9 cellular contexts compared by ENCODE assay signal in genomic region chr5:62460578-62460983, GRCh38. TPM values are rescaled to one million over a fixed set of nuclear protein-coding genes. Genes with fewer than 3 reads are reported as not detected.
DNase-seq lines count a peak whose midpoint lies in the region; ATAC-seq and TF ChIP-seq lines count a peak whose summit lies in the region.
"Had no signal": no experiment of that assay in that cellular context is flagged by ENCODE, and none has a peak within 500 bp of the region (broad histone marks: within the 10 kb centered on the region; RNA-seq: fewer than 3 reads in every experiment).

No MANE protein-coding gene starts in this region.

- H3K27me3 ChIP-seq in BE2C: no peaks in the 10 kb centered on the region
- H3K27me3 ChIP-seq in ascending aorta: no peaks in the 10 kb centered on the region
- H3K27me3 ChIP-seq in thyroid gland: no peaks in the 10 kb centered on the region
- no peaks in the 10 kb centered on the region for H3K27me3 ChIP-seq in MG63

- intact Hi-C loops in ascending aorta (cut with DNase I) (no loop called here), thyroid gland (cut with DNase I) (loop anchor here (5.0 kb wide), 1 partner anchor 322 kb away; no protein-coding TSS in a partner anchor)

- H3K9me3 ChIP-seq in BE2C (no peaks in the 10 kb centered on the region), ascending aorta (no peaks in the 10 kb centered on the region), thyroid gland (no peaks in the 10 kb centered on the region), MG63 (no peaks in the 10 kb centered on the region)

- H3K4me1 ChIP-seq in BE2C (no peaks in the 10 kb centered on the region), ascending aorta (no peaks in the 10 kb centered on the region), thyroid gland (no peaks in the 10 kb centered on the region)

- H3K36me3 ChIP-seq in BE2C (peaks cover 11% of the 10 kb centered on the region), ascending aorta (no peaks in the 10 kb centered on the region), thyroid gland (no peaks in the 10 kb centered on the region), MG63 (peaks cover 3% of the 10 kb centered on the region; the same call in 1 of the 2 replicates)

- TF ChIP-seq CTCF in BE2C (IDR thresholded peaks at IDR 0.05; ENCODE audit: low read depth, low read length): peak; percentile 88
- TF ChIP-seq CTCF in NB4 (IDR thresholded peaks at IDR 0.05; ENCODE audit: low read depth, low read length): peak; percentile 57
- TF ChIP-seq CTCF in ascending aorta (IDR thresholded peaks at IDR 0.05): peak; percentile 13 to 81 (median 58)
- peak; percentile 44 to 81 (median 72) for TF ChIP-seq CTCF in thyroid gland (IDR thresholded peaks at IDR 0.05)

- no peak for TF ChIP-seq POLR2A in NB4 (IDR thresholded peaks at IDR 0.05; ENCODE audit: extremely low read depth, insufficient read length)
- TF ChIP-seq POLR2A in thyroid gland (IDR thresholded peaks at IDR 0.05): no peak

- no peak overlapping the region for H3K27ac ChIP-seq in ascending aorta
- H3K27ac ChIP-seq in thyroid gland: no peak overlapping the region

- DNase-seq in BE2C: no peak
- DNase-seq in NB4 (ENCODE audit: low read depth): peak; percentile 63
- no peak for DNase-seq in ascending aorta (ENCODE audit: low spot score in 2 of 2)
- peak; percentile 28 for DNase-seq in iPS-NIHi11 (ENCODE audit: low spot score)
- DNase-seq in thyroid gland: no peak
- no peak for DNase-seq in MG63
- DNase-seq: T-cell had no signal

- no peak overlapping the region for H3K4me3 ChIP-seq in BE2C (ENCODE audit: low read depth, low read length)
- no peak overlapping the region for H3K4me3 ChIP-seq in NB4 (ENCODE audit: low read depth, low read length)
- no peak overlapping the region for H3K4me3 ChIP-seq in ascending aorta
- no peak overlapping the region for H3K4me3 ChIP-seq in thyroid gland (replicated peaks in 1 of 3)
- H3K4me3 ChIP-seq in MG63: no peak overlapping the region

- ATAC-seq in GM18499 (IDR thresholded peaks at IDR 0.05; ENCODE audit: insufficient read depth, unreplicated experiment) (peak; percentile 69), HG02763 (IDR thresholded peaks at IDR 0.05; ENCODE audit: unreplicated experiment) (peak; percentile 71)

RNA-seq across cellular contexts. Expression of gene IPO11, which starts 48.0 kb away (rescaled TPM):
- 7.4 TPM for polyA plus RNA-seq in BE2C (2012; ENCODE audit: insufficient read depth, insufficient read length, low read depth)
- 11.8 TPM for total RNA-seq in ascending aorta
- 10 to 100 TPM; 24.5 to 37.2 (median 32.2) TPM for total RNA-seq in thyroid gland
- 26.6 and 27.6 TPM in 2 replicates for total RNA-seq in MG63 (2014; rRNA removed; shearing (Covaris generic); ENCODE audit: low replicate concordance)

RNA-seq across cellular contexts. Expression of gene DIMT1, which starts 56.9 kb away (rescaled TPM):
- polyA plus RNA-seq in BE2C (2012; ENCODE audit: insufficient read depth, insufficient read length, low read depth): 30.9 TPM
- 8.6 TPM for total RNA-seq in ascending aorta
- 10 to 100 TPM; 20.0 to 36.7 (median 22.0) TPM for total RNA-seq in thyroid gland
- total RNA-seq in MG63 (2014; rRNA removed; shearing (Covaris generic); ENCODE audit: low replicate concordance): 61.4 and 63.6 TPM in 2 replicates

Comparison
In these comparisons a context has a peak if more than half of its experiments do, and no peak if none do; other contexts are left out.
1. DNase-seq: peak in NB4 (single experiment) and iPS-NIHi11 (single experiment); none in BE2C (single experiment), ascending aorta (0 of 2), thyroid gland (0 of 2) and MG63 (single experiment).
2. Peak in every context shown above with its lines, with median percentiles within 50 percentile points of each other: CTCF ChIP-seq.